Comparison of ENCODE assay signal across 1 cellular context in the genomic region with DNA sequence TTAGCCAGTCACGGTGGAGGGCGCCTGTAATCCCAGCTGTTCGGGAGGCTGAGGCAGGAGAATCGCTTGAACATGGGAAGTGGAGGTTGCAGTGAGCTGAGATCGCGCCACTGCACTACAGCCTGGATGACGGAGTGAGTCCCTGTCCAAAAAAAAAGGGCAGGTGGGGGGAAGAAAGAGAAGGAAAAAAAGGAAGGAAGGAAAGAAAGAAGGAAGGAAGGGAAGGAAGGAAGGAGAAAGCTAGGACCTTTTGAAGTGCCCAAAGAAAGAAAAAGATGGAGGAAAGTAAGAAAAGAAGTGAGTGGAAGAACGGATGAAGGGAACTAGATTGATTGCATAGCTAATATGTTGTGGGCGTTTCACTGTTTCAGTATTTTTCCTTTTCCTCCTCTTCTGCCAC.
TF ChIP-seq lines count a peak whose summit lies in the region.

No MANE protein-coding gene starts in this region.

TF ChIP-seq in K562, 482 proteins besides CTCF, POLR2A, EP300 and RAD21 (continued from another document):
- TF ChIP-seq, protein P1, sequence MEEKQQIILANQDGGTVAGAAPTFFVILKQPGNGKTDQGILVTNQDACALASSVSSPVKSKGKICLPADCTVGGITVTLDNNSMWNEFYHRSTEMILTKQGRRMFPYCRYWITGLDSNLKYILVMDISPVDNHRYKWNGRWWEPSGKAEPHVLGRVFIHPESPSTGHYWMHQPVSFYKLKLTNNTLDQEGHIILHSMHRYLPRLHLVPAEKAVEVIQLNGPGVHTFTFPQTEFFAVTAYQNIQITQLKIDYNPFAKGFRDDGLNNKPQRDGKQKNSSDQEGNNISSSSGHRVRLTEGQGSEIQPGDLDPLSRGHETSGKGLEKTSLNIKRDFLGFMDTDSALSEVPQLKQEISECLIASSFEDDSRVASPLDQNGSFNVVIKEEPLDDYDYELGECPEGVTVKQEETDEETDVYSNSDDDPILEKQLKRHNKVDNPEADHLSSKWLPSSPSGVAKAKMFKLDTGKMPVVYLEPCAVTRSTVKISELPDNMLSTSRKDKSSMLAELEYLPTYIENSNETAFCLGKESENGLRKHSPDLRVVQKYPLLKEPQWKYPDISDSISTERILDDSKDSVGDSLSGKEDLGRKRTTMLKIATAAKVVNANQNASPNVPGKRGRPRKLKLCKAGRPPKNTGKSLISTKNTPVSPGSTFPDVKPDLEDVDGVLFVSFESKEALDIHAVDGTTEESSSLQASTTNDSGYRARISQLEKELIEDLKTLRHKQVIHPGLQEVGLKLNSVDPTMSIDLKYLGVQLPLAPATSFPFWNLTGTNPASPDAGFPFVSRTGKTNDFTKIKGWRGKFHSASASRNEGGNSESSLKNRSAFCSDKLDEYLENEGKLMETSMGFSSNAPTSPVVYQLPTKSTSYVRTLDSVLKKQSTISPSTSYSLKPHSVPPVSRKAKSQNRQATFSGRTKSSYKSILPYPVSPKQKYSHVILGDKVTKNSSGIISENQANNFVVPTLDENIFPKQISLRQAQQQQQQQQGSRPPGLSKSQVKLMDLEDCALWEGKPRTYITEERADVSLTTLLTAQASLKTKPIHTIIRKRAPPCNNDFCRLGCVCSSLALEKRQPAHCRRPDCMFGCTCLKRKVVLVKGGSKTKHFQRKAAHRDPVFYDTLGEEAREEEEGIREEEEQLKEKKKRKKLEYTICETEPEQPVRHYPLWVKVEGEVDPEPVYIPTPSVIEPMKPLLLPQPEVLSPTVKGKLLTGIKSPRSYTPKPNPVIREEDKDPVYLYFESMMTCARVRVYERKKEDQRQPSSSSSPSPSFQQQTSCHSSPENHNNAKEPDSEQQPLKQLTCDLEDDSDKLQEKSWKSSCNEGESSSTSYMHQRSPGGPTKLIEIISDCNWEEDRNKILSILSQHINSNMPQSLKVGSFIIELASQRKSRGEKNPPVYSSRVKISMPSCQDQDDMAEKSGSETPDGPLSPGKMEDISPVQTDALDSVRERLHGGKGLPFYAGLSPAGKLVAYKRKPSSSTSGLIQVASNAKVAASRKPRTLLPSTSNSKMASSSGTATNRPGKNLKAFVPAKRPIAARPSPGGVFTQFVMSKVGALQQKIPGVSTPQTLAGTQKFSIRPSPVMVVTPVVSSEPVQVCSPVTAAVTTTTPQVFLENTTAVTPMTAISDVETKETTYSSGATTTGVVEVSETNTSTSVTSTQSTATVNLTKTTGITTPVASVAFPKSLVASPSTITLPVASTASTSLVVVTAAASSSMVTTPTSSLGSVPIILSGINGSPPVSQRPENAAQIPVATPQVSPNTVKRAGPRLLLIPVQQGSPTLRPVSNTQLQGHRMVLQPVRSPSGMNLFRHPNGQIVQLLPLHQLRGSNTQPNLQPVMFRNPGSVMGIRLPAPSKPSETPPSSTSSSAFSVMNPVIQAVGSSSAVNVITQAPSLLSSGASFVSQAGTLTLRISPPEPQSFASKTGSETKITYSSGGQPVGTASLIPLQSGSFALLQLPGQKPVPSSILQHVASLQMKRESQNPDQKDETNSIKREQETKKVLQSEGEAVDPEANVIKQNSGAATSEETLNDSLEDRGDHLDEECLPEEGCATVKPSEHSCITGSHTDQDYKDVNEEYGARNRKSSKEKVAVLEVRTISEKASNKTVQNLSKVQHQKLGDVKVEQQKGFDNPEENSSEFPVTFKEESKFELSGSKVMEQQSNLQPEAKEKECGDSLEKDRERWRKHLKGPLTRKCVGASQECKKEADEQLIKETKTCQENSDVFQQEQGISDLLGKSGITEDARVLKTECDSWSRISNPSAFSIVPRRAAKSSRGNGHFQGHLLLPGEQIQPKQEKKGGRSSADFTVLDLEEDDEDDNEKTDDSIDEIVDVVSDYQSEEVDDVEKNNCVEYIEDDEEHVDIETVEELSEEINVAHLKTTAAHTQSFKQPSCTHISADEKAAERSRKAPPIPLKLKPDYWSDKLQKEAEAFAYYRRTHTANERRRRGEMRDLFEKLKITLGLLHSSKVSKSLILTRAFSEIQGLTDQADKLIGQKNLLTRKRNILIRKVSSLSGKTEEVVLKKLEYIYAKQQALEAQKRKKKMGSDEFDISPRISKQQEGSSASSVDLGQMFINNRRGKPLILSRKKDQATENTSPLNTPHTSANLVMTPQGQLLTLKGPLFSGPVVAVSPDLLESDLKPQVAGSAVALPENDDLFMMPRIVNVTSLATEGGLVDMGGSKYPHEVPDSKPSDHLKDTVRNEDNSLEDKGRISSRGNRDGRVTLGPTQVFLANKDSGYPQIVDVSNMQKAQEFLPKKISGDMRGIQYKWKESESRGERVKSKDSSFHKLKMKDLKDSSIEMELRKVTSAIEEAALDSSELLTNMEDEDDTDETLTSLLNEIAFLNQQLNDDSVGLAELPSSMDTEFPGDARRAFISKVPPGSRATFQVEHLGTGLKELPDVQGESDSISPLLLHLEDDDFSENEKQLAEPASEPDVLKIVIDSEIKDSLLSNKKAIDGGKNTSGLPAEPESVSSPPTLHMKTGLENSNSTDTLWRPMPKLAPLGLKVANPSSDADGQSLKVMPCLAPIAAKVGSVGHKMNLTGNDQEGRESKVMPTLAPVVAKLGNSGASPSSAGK (IDR thresholded peaks at IDR 0.05) = no peak
- no peak for TF ChIP-seq EGR1 (conservative IDR thresholded peaks at IDR 0.05)
- peak; percentile 79 for TF ChIP-seq MTA1 (IDR thresholded peaks at IDR 0.05; ENCODE audit: borderline replicate concordance)
- TF ChIP-seq, protein P2, sequence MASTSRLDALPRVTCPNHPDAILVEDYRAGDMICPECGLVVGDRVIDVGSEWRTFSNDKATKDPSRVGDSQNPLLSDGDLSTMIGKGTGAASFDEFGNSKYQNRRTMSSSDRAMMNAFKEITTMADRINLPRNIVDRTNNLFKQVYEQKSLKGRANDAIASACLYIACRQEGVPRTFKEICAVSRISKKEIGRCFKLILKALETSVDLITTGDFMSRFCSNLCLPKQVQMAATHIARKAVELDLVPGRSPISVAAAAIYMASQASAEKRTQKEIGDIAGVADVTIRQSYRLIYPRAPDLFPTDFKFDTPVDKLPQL (IDR thresholded peaks at IDR 0.05; ENCODE audit: extremely low read depth, insufficient read length) = no peak
- 0 out of 2 replicates have a peak, but pooled peaks have one; percentile 59 for TF ChIP-seq OTX1 (CRISPR knock-in tag; IDR thresholded peaks at IDR 0.05)
- no peak for TF ChIP-seq ZNF184 (CRISPR knock-in tag; IDR thresholded peaks at IDR 0.05)
- TF ChIP-seq FOXA3 (CRISPR knock-in tag; conservative IDR thresholded peaks at IDR 0.05 in 1 of 2, IDR thresholded peaks at IDR 0.05 in 1 of 2) = no peak
- TF ChIP-seq, protein P3, sequence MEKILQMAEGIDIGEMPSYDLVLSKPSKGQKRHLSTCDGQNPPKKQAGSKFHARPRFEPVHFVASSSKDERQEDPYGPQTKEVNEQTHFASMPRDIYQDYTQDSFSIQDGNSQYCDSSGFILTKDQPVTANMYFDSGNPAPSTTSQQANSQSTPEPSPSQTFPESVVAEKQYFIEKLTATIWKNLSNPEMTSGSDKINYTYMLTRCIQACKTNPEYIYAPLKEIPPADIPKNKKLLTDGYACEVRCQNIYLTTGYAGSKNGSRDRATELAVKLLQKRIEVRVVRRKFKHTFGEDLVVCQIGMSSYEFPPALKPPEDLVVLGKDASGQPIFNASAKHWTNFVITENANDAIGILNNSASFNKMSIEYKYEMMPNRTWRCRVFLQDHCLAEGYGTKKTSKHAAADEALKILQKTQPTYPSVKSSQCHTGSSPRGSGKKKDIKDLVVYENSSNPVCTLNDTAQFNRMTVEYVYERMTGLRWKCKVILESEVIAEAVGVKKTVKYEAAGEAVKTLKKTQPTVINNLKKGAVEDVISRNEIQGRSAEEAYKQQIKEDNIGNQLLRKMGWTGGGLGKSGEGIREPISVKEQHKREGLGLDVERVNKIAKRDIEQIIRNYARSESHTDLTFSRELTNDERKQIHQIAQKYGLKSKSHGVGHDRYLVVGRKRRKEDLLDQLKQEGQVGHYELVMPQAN (IDR thresholded peaks at IDR 0.05; ENCODE audit: borderline replicate concordance) = 0 out of 2 replicates have a peak, but pooled peaks have one; percentile 46
- TF ChIP-seq ZNF766 (CRISPR knock-in tag; conservative IDR thresholded peaks at IDR 0.05) = no peak
- TF ChIP-seq HDAC1 (IDR thresholded peaks at IDR 0.05) = peak in 1 of 2 experiments; percentile 57; a peak in 1 of 4 replicates
- TF ChIP-seq HLTF (IDR thresholded peaks at IDR 0.05) = peak; percentile 78; the same call in 1 of the 2 replicates
- no peak for TF ChIP-seq ZNF217 (CRISPR knock-in tag; IDR thresholded peaks at IDR 0.05)
- 0 out of 2 replicates have a peak, but pooled peaks have one; percentile 14 for TF ChIP-seq KAT8 (IDR thresholded peaks at IDR 0.05; ENCODE audit: low read depth)
- no peak for TF ChIP-seq RUNX1 (IDR thresholded peaks at IDR 0.05; ENCODE audit: low read depth)
- no peak for TF ChIP-seq ZNF134 (CRISPR knock-in tag; conservative IDR thresholded peaks at IDR 0.05)
- TF ChIP-seq, protein P4, sequence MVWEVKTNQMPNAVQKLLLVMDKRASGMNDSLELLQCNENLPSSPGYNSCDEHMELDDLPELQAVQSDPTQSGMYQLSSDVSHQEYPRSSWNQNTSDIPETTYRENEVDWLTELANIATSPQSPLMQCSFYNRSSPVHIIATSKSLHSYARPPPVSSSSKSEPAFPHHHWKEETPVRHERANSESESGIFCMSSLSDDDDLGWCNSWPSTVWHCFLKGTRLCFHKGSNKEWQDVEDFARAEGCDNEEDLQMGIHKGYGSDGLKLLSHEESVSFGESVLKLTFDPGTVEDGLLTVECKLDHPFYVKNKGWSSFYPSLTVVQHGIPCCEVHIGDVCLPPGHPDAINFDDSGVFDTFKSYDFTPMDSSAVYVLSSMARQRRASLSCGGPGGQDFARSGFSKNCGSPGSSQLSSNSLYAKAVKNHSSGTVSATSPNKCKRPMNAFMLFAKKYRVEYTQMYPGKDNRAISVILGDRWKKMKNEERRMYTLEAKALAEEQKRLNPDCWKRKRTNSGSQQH (CRISPR knock-in tag; IDR thresholded peaks at IDR 0.05) = peak; percentile 80
- TF ChIP-seq, protein P5, sequence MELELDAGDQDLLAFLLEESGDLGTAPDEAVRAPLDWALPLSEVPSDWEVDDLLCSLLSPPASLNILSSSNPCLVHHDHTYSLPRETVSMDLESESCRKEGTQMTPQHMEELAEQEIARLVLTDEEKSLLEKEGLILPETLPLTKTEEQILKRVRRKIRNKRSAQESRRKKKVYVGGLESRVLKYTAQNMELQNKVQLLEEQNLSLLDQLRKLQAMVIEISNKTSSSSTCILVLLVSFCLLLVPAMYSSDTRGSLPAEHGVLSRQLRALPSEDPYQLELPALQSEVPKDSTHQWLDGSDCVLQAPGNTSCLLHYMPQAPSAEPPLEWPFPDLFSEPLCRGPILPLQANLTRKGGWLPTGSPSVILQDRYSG (tag; conservative IDR thresholded peaks at IDR 0.05; ENCODE audit: low read depth) = no peak
- TF ChIP-seq, protein P6, sequence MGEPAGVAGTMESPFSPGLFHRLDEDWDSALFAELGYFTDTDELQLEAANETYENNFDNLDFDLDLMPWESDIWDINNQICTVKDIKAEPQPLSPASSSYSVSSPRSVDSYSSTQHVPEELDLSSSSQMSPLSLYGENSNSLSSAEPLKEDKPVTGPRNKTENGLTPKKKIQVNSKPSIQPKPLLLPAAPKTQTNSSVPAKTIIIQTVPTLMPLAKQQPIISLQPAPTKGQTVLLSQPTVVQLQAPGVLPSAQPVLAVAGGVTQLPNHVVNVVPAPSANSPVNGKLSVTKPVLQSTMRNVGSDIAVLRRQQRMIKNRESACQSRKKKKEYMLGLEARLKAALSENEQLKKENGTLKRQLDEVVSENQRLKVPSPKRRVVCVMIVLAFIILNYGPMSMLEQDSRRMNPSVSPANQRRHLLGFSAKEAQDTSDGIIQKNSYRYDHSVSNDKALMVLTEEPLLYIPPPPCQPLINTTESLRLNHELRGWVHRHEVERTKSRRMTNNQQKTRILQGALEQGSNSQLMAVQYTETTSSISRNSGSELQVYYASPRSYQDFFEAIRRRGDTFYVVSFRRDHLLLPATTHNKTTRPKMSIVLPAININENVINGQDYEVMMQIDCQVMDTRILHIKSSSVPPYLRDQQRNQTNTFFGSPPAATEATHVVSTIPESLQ (CRISPR knock-in tag; IDR thresholded peaks at IDR 0.05) = no peak
- peak; percentile 45; the same call in 1 of the 2 replicates for TF ChIP-seq MEF2D (tag; conservative IDR thresholded peaks at IDR 0.05; ENCODE audit: low read depth)
- TF ChIP-seq, protein P7, sequence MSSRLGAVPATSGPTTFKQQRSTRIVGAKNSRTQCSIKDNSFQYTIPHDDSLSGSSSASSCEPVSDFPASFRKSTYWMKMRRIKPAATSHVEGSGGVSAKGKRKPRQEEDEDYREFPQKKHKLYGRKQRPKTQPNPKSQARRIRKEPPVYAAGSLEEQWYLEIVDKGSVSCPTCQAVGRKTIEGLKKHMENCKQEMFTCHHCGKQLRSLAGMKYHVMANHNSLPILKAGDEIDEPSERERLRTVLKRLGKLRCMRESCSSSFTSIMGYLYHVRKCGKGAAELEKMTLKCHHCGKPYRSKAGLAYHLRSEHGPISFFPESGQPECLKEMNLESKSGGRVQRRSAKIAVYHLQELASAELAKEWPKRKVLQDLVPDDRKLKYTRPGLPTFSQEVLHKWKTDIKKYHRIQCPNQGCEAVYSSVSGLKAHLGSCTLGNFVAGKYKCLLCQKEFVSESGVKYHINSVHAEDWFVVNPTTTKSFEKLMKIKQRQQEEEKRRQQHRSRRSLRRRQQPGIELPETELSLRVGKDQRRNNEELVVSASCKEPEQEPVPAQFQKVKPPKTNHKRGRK (tag; IDR thresholded peaks at IDR 0.05) = peak; percentile 98
- TF ChIP-seq NCOA4 (IDR thresholded peaks at IDR 0.05; ENCODE audit: partially characterized antibody) = peak; percentile 84
- peak; percentile 71 for TF ChIP-seq ARHGAP35 (IDR thresholded peaks at IDR 0.05; ENCODE audit: partially characterized antibody)
- peak; percentile 85 for TF ChIP-seq SMARCA5 (IDR thresholded peaks at IDR 0.05)
- TF ChIP-seq ZNF232 (CRISPR knock-in tag; IDR thresholded peaks at IDR 0.05) = no peak
- TF ChIP-seq ZNF431 (CRISPR knock-in tag; IDR thresholded peaks at IDR 0.05) = no peak
- TF ChIP-seq NCOA6 (IDR thresholded peaks at IDR 0.05) = no peak
- no peak for TF ChIP-seq ZNF354B (CRISPR knock-in tag; IDR thresholded peaks at IDR 0.05)
- peak; percentile 28; the same call in 1 of the 2 replicates for TF ChIP-seq ZNF316 (IDR thresholded peaks at IDR 0.05)
